In the genomic region with DNA sequence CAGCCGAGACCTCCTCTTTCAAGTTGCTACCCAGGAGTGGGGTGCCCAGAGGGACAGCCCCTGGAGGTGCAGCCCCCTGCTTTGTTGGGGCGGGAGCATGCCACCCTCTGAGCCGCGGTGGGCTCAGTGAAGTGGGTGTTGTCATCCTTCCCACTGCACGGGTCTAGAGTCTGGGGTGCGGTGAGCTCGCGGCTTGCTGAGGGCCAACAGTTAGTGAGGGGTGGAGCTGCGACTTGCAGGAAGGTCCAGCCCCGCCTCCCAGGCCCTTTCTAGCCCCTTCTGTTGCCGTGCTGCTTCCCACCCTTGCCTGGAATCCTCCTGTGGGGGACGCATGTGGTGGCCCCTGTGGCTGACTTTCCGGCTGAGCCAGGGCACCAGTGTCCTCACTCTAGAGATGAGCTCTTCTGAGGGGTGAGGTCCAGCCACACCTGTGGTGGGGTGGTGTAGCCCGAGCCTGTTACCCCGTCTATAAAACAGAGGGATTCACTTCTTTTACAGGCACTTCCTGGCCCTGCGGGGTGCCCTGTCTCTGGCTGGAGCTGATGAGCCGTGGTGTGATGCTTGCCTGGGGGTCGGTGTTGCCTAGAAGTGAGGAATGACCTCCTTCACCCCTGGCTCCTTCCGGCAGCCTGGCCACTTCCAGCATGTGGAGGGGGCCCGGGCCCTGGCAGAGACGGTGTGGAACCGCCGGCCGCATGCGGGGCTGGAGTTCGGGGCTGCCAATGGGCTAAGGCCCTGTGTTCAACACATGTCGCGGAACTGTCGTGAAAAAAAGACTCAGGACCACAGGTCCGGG, we compare ENCODE assay signal across 30 cellular contexts.
DNase-seq lines count a peak whose midpoint lies in the region; ATAC-seq, FAIRE-seq and TF ChIP-seq lines count a peak whose summit lies in the region.
"Had no signal": no experiment of that assay in that cellular context is flagged by ENCODE, and none has a peak within 500 bp of the region (broad histone marks: within the 10 kb centered on the region; RNA-seq: fewer than 3 reads in every experiment).

No MANE protein-coding gene starts in this region.

- peaks cover 95% of the 10 kb centered on the region for H3K4me1 Mint-ChIP-seq in stimulated activated effector memory CD8-positive, alpha-beta T cell treated with anti-CD3 and anti-CD28 coated beads, Interleukin-12 subunit alpha, Interleukin-12 subunit beta, amount 100 ng/mL, for 72 hours

- CTCF ChIA-PET in RWPE1 (lab: Yijun Ruan, JAX): interaction anchor here (0.5 to 0.6 kb wide), 2 partner anchors 86 to 1289 kb away, joined by 3 to 6 read pairs; no protein-coding TSS in a partner anchor

- H3K36me3 Mint-ChIP-seq in stimulated activated effector memory CD8-positive, alpha-beta T cell treated with anti-CD3 and anti-CD28 coated beads, Interleukin-12 subunit alpha, Interleukin-12 subunit beta, amount 100 ng/mL, for 72 hours: peaks cover 43% of the 10 kb centered on the region
- H3K36me3 Mint-ChIP-seq: activated naive CD8-positive, alpha-beta T cell treated with anti-CD3 and anti-CD28 coated beads, Interleukin-2, amount 10 ng/mL, durations not matched to agents 7 days and 5 days had no signal

- TF ChIP-seq POLR2A in GM12891 (IDR thresholded peaks at IDR 0.05; ENCODE audit: low read depth, low read length): no peak

- no peak overlapping the region for H3K4me3 ChIP-seq in iPS-15b (ENCODE audit: low read depth, low read length)
- H3K4me3 ChIP-seq: heart right ventricle, neural progenitor cell, right lobe of liver, stomach, transverse colon had no signal

- ATAC-seq in stimulated activated effector memory CD8-positive, alpha-beta T cell treated with anti-CD3 and anti-CD28 coated beads, Interleukin-12 subunit alpha, Interleukin-12 subunit beta, amount 100 ng/mL, for 72 hours: peak; percentile 60
- no peak for ATAC-seq in GM21619 (IDR thresholded peaks at IDR 0.05; ENCODE audit: unreplicated experiment)
- ATAC-seq: activated T-helper 17 cell treated with anti-CD3 and anti-CD28 coated beads, Interleukin-2, amount 50 U/mL, for 72 hours; esophagus mucosa; foreskin keratinocyte; heart right ventricle; left ventricle myocardium superior; right lobe of liver had no signal

- H3K4me3 Mint-ChIP-seq in stimulated activated effector memory CD8-positive, alpha-beta T cell treated with anti-CD3 and anti-CD28 coated beads, Interleukin-12 subunit alpha, Interleukin-12 subunit beta, amount 100 ng/mL, for 72 hours: peak overlapping the region; percentile 62
- H3K4me3 Mint-ChIP-seq: activated naive CD8-positive, alpha-beta T cell treated with anti-CD3 and anti-CD28 coated beads, Interleukin-2, amount 10 ng/mL, durations not matched to agents 7 days and 5 days; activated T-helper 17 cell treated with anti-CD3 and anti-CD28 coated beads, Interleukin-2, amount 50 U/mL, for 72 hours; neural progenitor cell had no signal

- peak overlapping the region; percentile 87 for H3K27ac ChIP-seq in RWPE1
- H3K27ac ChIP-seq: foreskin keratinocyte, HL-60, neural progenitor cell, right lobe of liver, stomach, transverse colon, WERI-Rb-1 had no signal

- no peaks in the 10 kb centered on the region for H3K9me3 ChIP-seq in iPS-15b (ENCODE audit: control insufficient read depth, insufficient read depth, low read length)
- H3K9me3 ChIP-seq: heart right ventricle, right lobe of liver, stomach, transverse colon had no signal

- peak overlapping the region; percentile 70 for H3K27ac Mint-ChIP-seq in stimulated activated effector memory CD8-positive, alpha-beta T cell treated with anti-CD3 and anti-CD28 coated beads, Interleukin-12 subunit alpha, Interleukin-12 subunit beta, amount 100 ng/mL, for 72 hours
- H3K27ac Mint-ChIP-seq: activated naive CD8-positive, alpha-beta T cell treated with anti-CD3 and anti-CD28 coated beads, Interleukin-2, amount 10 ng/mL, durations not matched to agents 7 days and 5 days; activated T-helper 17 cell treated with anti-CD3 and anti-CD28 coated beads, Interleukin-2, amount 50 U/mL, for 72 hours had no signal

- DNase-seq in GM12891 (ENCODE audit: insufficient read length, low spot score): no peak
- no peak for DNase-seq in RWPE1 (ENCODE audit: low spot score)
- no peak for DNase-seq in stimulated activated effector memory CD8-positive, alpha-beta T cell treated with anti-CD3 and anti-CD28 coated beads, Interleukin-12 subunit alpha, Interleukin-12 subunit beta, amount 100 ng/mL, for 72 hours (ENCODE audit: low spot score in 2 of 2)
- DNase-seq in H4 (ENCODE audit: low spot score): no peak
- DNase-seq in iPS-NIHi11 (ENCODE audit: low spot score): no peak
- no peak for DNase-seq in NCI-H2029 (lab: John Stamatoyannopoulos, UW)
- DNase-seq: activated CD4-positive, alpha-beta T cell treated with anti-CD3 and anti-CD28 coated beads, Interleukin-2, amount 50 U/mL, for 4 hours; activated naive CD8-positive, alpha-beta T cell treated with anti-CD3 and anti-CD28 coated beads, Interleukin-2, amount 10 ng/mL, durations not matched to agents 7 days and 5 days; caudate nucleus; foreskin keratinocyte; GDM1; H7; heart right ventricle; left ventricle myocardium superior; NCI-H1105; NCI-H1930; NCI-H2227 treated with DMSO at 0.1 percent for 48 hours; posterior cingulate gyrus; right lobe of liver; stomach; T-helper 9 cell; transverse colon; WERI-Rb-1 had no signal

- H3K36me3 ChIP-seq in iPS-15b (ENCODE audit: control insufficient read depth, insufficient read depth, low read length): peaks cover 4% of the 10 kb centered on the region
- H3K36me3 ChIP-seq: neural progenitor cell, transverse colon, WERI-Rb-1 had no signal

- no peaks in the 10 kb centered on the region for H3K4me1 ChIP-seq in iPS-15b (ENCODE audit: control insufficient read depth, insufficient read depth, low read length)
- H3K4me1 ChIP-seq: right lobe of liver had no signal

- no peaks in the 10 kb centered on the region for H3K27me3 ChIP-seq in iPS-15b (ENCODE audit: control insufficient read depth, insufficient read depth, low read length)
- H3K27me3 ChIP-seq: foreskin keratinocyte, heart right ventricle, neural progenitor cell, right lobe of liver, stomach, transverse colon had no signal

- POLR2A ChIA-PET in RWPE1 (lab: Yijun Ruan, JAX; ENCODE audit: low non-redundant PET): no interaction called here

- TF ChIP-seq CTCF in RWPE1 (conservative IDR thresholded peaks at IDR 0.05; ENCODE audit: low read depth): no peak

- H3K9me3 Mint-ChIP-seq in stimulated activated effector memory CD8-positive, alpha-beta T cell treated with anti-CD3 and anti-CD28 coated beads, Interleukin-12 subunit alpha, Interleukin-12 subunit beta, amount 100 ng/mL, for 72 hours: no peaks in the 10 kb centered on the region
- H3K9me3 Mint-ChIP-seq: activated naive CD8-positive, alpha-beta T cell treated with anti-CD3 and anti-CD28 coated beads, Interleukin-2, amount 10 ng/mL, durations not matched to agents 7 days and 5 days; activated T-helper 17 cell treated with anti-CD3 and anti-CD28 coated beads, Interleukin-2, amount 50 U/mL, for 72 hours; neural progenitor cell had no signal

- peak; percentile 33 for FAIRE-seq in GM12891 (lab: Jason Lieb, UNC)
- FAIRE-seq: astrocyte had no signal

- peak overlapping the region; percentile 54 for H3K9ac ChIP-seq in iPS-15b (ENCODE audit: low read depth, low read length)
- H3K9ac ChIP-seq: neural progenitor cell had no signal

TF ChIP-seq in GM12891, 5 proteins besides CTCF, POLR2A, EP300 and RAD21:
- TF ChIP-seq POU2F2 (IDR thresholded peaks at IDR 0.05; ENCODE audit: low read depth, low read length): no peak
- no peak for TF ChIP-seq SPI1 (IDR thresholded peaks at IDR 0.05; ENCODE audit: low read depth, low read length)
- no peak for TF ChIP-seq POLR2AphosphoS5 (IDR thresholded peaks at IDR 0.05; ENCODE audit: low read depth, low read length)
- TF ChIP-seq PAX5 (IDR thresholded peaks at IDR 0.05; ENCODE audit: insufficient read depth, low read length, severe bottlenecking): no peak
- no peak for TF ChIP-seq TAF1 (IDR thresholded peaks at IDR 0.05; ENCODE audit: low read depth, low read length)
